9 cellular contexts compared by ENCODE assay signal in genomic region chr5:107476783-107477182, GRCh38.
A peak's percentile ranks its signal among the peaks of the same experiment; 100 is the strongest.
DNase-seq lines count a peak whose midpoint lies in the region; ATAC-seq and TF ChIP-seq lines count a peak whose summit lies in the region.
"Had no signal": no experiment of that assay in that cellular context is flagged by ENCODE, and none has a peak within 500 bp of the region (broad histone marks: within the 10 kb centered on the region; RNA-seq: fewer than 3 reads in every experiment).

No MANE protein-coding gene starts in this region.

- no peak overlapping the region for H3K4me3 Mint-ChIP-seq in chondrocyte (ENCODE audit: unreplicated experiment)

- TF ChIP-seq POLR2A in spleen (IDR thresholded peaks at IDR 0.05): no peak

- no peaks in the 10 kb centered on the region for H3K36me3 ChIP-seq in spleen

- H3K4me1 ChIP-seq in spleen: peaks cover 0 to 21% (median 5%) of the 10 kb centered on the region in 6 donors

- ATAC-seq in GM18498 (IDR thresholded peaks at IDR 0.05; ENCODE audit: unreplicated experiment): peak; percentile 93
- peak; percentile 92 for ATAC-seq in GM21447 (IDR thresholded peaks at IDR 0.05; ENCODE audit: unreplicated experiment)
- peak; percentile 94 for ATAC-seq in HG03575 (IDR thresholded peaks at IDR 0.05; ENCODE audit: extremely low read depth, insufficient number of reproducible peaks, low FRiP score, unreplicated experiment)

- H3K36me3 Mint-ChIP-seq in chondrocyte (ENCODE audit: low read depth): no peaks in the 10 kb centered on the region

- intact Hi-C loops in spleen (cut with DNase I; ENCODE audit: low total_unique reads): no loop called here

- H3K4me1 Mint-ChIP-seq in chondrocyte (ENCODE audit: low read depth): peaks cover 14% of the 10 kb centered on the region

- H3K27me3 ChIP-seq in spleen (replicated peaks in 1 of 7): no peaks in the 10 kb centered on the region

- DNase-seq in chondrocyte (ENCODE audit: low spot score): no peak
- no peak for DNase-seq in spleen
- no peak for DNase-seq in NCI-H2107 treated with DMSO at 0.1 percent for 48 hours (lab: John Stamatoyannopoulos, UW; ENCODE audit: unreplicated experiment)
- no peak for DNase-seq in SK-N-DZ (ENCODE audit: low spot score)
- no peak for DNase-seq in GM19240 (ENCODE audit: insufficient read length, low spot score)

- H3K27ac ChIP-seq in spleen: peak overlapping the region in 6 of 8 donors; percentile 17 to 78 (median 54)
- H3K27ac ChIP-seq: KMS-11 had no signal

- H3K4me3 ChIP-seq in spleen: no peak overlapping the region

- H3K27ac Mint-ChIP-seq in chondrocyte (ENCODE audit: unreplicated experiment): peak overlapping the region; percentile 29

- TF ChIP-seq CTCF in chondrocyte (IDR thresholded peaks at IDR 0.05) (no peak), spleen (IDR thresholded peaks at IDR 0.05 in 8 of 11, conservative IDR thresholded peaks at IDR 0.05 in 3 of 11) (no peak)

- H3K9me3 ChIP-seq in spleen: no peaks in the 10 kb centered on the region

- H3K9me3 Mint-ChIP-seq in chondrocyte (ENCODE audit: low read depth): no peaks in the 10 kb centered on the region

- no peaks in the 10 kb centered on the region for H3K27me3 Mint-ChIP-seq in chondrocyte (ENCODE audit: low read depth)

- WGBS in spleen, 5 donors: 9 to 48% (median 25%) methylated on average over 1 of the region's 1 CpG
